In genomic region chr10:89019589-89020327, GRCh38 we compare ENCODE assay signal across 21 cellular contexts. TPM values are rescaled to one million over a fixed set of nuclear protein-coding genes. Genes with fewer than 3 reads are reported as not detected.
DNase-seq lines count a peak whose midpoint lies in the region; ATAC-seq, FAIRE-seq and TF ChIP-seq lines count a peak whose summit lies in the region.
"Had no signal": no experiment of that assay in that cellular context is flagged by ENCODE, and none has a peak within 500 bp of the region (broad histone marks: within the 10 kb centered on the region; RNA-seq: fewer than 3 reads in every experiment).

No MANE protein-coding gene starts in this region.

- peaks cover 13% of the 10 kb centered on the region for H3K4me1 Mint-ChIP-seq in nephron
- peaks cover 20% of the 10 kb centered on the region for H3K4me1 Mint-ChIP-seq in stimulated activated effector memory CD8-positive, alpha-beta T cell treated with anti-CD3 and anti-CD28 coated beads, Interleukin-12 subunit alpha, Interleukin-12 subunit beta, amount 100 ng/mL, for 72 hours
- H3K4me1 Mint-ChIP-seq: B cell, CD14-positive monocyte had no signal

- peaks cover 7% of the 10 kb centered on the region for H3K9me3 Mint-ChIP-seq in nephron
- H3K9me3 Mint-ChIP-seq in stimulated activated effector memory CD8-positive, alpha-beta T cell treated with anti-CD3 and anti-CD28 coated beads, Interleukin-12 subunit alpha, Interleukin-12 subunit beta, amount 100 ng/mL, for 72 hours, result no peaks in the 10 kb centered on the region

- intact Hi-C loops in esophagus squamous epithelium (cut with DNase I), result no loop called here
- intact Hi-C loops in left ventricle myocardium inferior (cut with micrococcal nuclease), result no loop called here

- H3K36me3 ChIP-seq in esophagus squamous epithelium, result peaks cover 8 to 60% (median 8%) of the 10 kb centered on the region in 3 donors
- peaks cover 67% of the 10 kb centered on the region for H3K36me3 ChIP-seq in left ventricle myocardium inferior

- 78 to 86% methylated on average over 1 to 2 of the region's 2 CpGs for WGBS in esophagus squamous epithelium, 2 donors

- no peaks in the 10 kb centered on the region for H3K27me3 Mint-ChIP-seq in nephron (ENCODE audit: low read depth)
- H3K27me3 Mint-ChIP-seq: B cell had no signal

- no peaks in the 10 kb centered on the region for H3K36me3 Mint-ChIP-seq in nephron (ENCODE audit: low read depth)
- peaks cover 86% of the 10 kb centered on the region for H3K36me3 Mint-ChIP-seq in stimulated activated effector memory CD8-positive, alpha-beta T cell treated with anti-CD3 and anti-CD28 coated beads, Interleukin-12 subunit alpha, Interleukin-12 subunit beta, amount 100 ng/mL, for 72 hours

- no peak for FAIRE-seq in GM12891 (lab: Jason Lieb, UNC)
- FAIRE-seq: A204.1, K562 had no signal

- no peak for DNase-seq in GM12891 (ENCODE audit: insufficient read length, low spot score)
- peak; percentile 49 for DNase-seq in epidermal melanocyte (ENCODE audit: insufficient read length, low spot score)
- no peak for DNase-seq in stimulated activated effector memory CD8-positive, alpha-beta T cell treated with anti-CD3 and anti-CD28 coated beads, Interleukin-12 subunit alpha, Interleukin-12 subunit beta, amount 100 ng/mL, for 72 hours (ENCODE audit: low spot score in 2 of 2)
- DNase-seq in esophagus squamous epithelium (lab: John Stamatoyannopoulos, UW), result no peak
- DNase-seq in left ventricle myocardium inferior, result no peak
- DNase-seq: DMS79, H7, HFFc6, MG63, NCI-H1417 treated with DMSO at 0.1 percent for 48 hours, NCI-H187, NCI-H2107, NCI-H446 treated with DMSO at 0.1 percent for 48 hours, NCI-H526 treated with DMSO at 0.1 percent for 48 hours, Right ventricle myocardium superior had no signal

- ATAC-seq in stimulated activated effector memory CD8-positive, alpha-beta T cell treated with anti-CD3 and anti-CD28 coated beads, Interleukin-12 subunit alpha, Interleukin-12 subunit beta, amount 100 ng/mL, for 72 hours, result no peak
- no peak for ATAC-seq in HG02884 (IDR thresholded peaks at IDR 0.05; ENCODE audit: unreplicated experiment)
- ATAC-seq: K562 had no signal

- TF ChIP-seq POLR2A in GM12891 (IDR thresholded peaks at IDR 0.05; ENCODE audit: low read depth, low read length) (no peak), esophagus squamous epithelium (IDR thresholded peaks at IDR 0.05) (no peak)

- H3K9me3 ChIP-seq in esophagus squamous epithelium (no peaks in the 10 kb centered on the region), left ventricle myocardium inferior (replicated peaks) (peaks cover 16% of the 10 kb centered on the region)

- H3K4me1 ChIP-seq in esophagus squamous epithelium (peaks cover 0 to 13% (median 0%) of the 10 kb centered on the region in 3 donors), left ventricle myocardium inferior (no peaks in the 10 kb centered on the region)

- no peak overlapping the region for H3K4me3 ChIP-seq in esophagus squamous epithelium
- no peak overlapping the region for H3K4me3 ChIP-seq in left ventricle myocardium inferior
- H3K4me3 ChIP-seq: K562, MG63 had no signal

- H3K27ac Mint-ChIP-seq in nephron, result peak overlapping the region in 2 of 3 experiments; percentile 80 to 84
- H3K27ac Mint-ChIP-seq in stimulated activated effector memory CD8-positive, alpha-beta T cell treated with anti-CD3 and anti-CD28 coated beads, Interleukin-12 subunit alpha, Interleukin-12 subunit beta, amount 100 ng/mL, for 72 hours, result peak overlapping the region; percentile 38
- H3K27ac Mint-ChIP-seq: B cell, CD14-positive monocyte, HFFc6 had no signal

- H3K27me3 ChIP-seq in esophagus squamous epithelium (no peaks in the 10 kb centered on the region), left ventricle myocardium inferior (ENCODE audit: low read depth) (no peaks in the 10 kb centered on the region)
- H3K27me3 ChIP-seq: MG63 had no signal

- H3K4me3 Mint-ChIP-seq in nephron, result no peak overlapping the region
- no peak overlapping the region for H3K4me3 Mint-ChIP-seq in stimulated activated effector memory CD8-positive, alpha-beta T cell treated with anti-CD3 and anti-CD28 coated beads, Interleukin-12 subunit alpha, Interleukin-12 subunit beta, amount 100 ng/mL, for 72 hours
- H3K4me3 Mint-ChIP-seq: B cell, CD14-positive monocyte, HFFc6 had no signal

- H3K27ac ChIP-seq in esophagus squamous epithelium (peak overlapping the region in 1 of 4 donors; percentile 26), left ventricle myocardium inferior (replicated peaks) (no peak overlapping the region)

- TF ChIP-seq CTCF in nephron (IDR thresholded peaks at IDR 0.05; ENCODE audit: unreplicated experiment in 3 of 3) (no peak), esophagus squamous epithelium (IDR thresholded peaks at IDR 0.05) (no peak), left ventricle myocardium inferior (IDR thresholded peaks at IDR 0.05; ENCODE audit: borderline replicate concordance) (no peak)

TF ChIP-seq in GM12891, 5 proteins besides CTCF, POLR2A, EP300 and RAD21:
- no peak for TF ChIP-seq TAF1 (IDR thresholded peaks at IDR 0.05; ENCODE audit: low read depth, low read length)
- TF ChIP-seq POLR2AphosphoS5 (IDR thresholded peaks at IDR 0.05; ENCODE audit: low read depth, low read length), result 0 out of 2 replicates have a peak, but pooled peaks have one; percentile 26

RNA-seq across cellular contexts. Expression of gene FAS, which starts 29.2 kb away (rescaled TPM):
- polyA plus RNA-seq in GM12891 (2012; ENCODE audit: low read depth, missing spikeins), result 47.1 TPM
- 10 to 100 TPM; 14.9 to 33.6 (median 19.4) TPM for total RNA-seq in esophagus squamous epithelium
- 3.7 TPM for total RNA-seq in left ventricle myocardium inferior
